In the genomic region with DNA sequence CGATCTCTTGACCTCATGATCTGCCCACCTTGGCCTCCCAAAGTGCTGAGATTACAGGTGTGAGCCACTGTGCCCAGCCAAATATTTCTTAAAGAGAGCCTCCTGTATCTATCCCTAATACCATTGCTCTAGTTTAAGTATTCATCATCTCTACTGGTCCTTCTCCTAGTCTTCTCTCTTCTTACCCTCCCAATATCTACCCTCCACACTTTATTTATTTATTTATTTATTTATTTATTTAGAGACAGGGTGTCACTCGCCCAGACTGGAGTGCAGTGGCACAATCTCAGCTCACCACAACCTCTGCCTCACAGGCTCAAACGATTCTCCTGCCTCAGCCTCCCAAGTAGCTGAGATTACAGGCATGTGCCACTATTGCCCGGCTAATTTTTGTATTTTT, we compare ENCODE assay signal across 1 cellular context.
TF ChIP-seq lines count a peak whose summit lies in the region.
"Not testable (repeated sequence)": the region's sequence is repeated elsewhere in the genome, so short reads cannot be mapped to it uniquely, and the experiment has no call there.

No MANE protein-coding gene starts in this region.

- CTCF ChIA-PET in HEK293 (lab: Yijun Ruan, JAX) = not testable (repeated sequence)

- not testable (repeated sequence) for H3K4me3 ChIP-seq in HEK293 (ENCODE audit: low read depth, low read length)

- H3K36me3 ChIP-seq in HEK293 (ENCODE audit: control insufficient read depth in 2 of 2, insufficient read depth in 1 of 2, low read length in 2 of 2) = not testable (repeated sequence)

- POLR2A ChIA-PET in HEK293 (lab: Yijun Ruan, JAX) = interaction anchor here (2.0 kb wide), 1 partner anchor 8 kb away, joined by 5 read pairs; the partner anchor contains the start of gene HNRNPH3

- not testable (repeated sequence) for H3K4me1 ChIP-seq in HEK293 (ENCODE audit: control insufficient read depth, insufficient read depth, low read length)

- H3K27ac ChIP-seq in HEK293 (ENCODE audit: extremely low read depth, low read depth, low read length) = not testable (repeated sequence)

- not testable (repeated sequence) for H3K9me3 ChIP-seq in HEK293 (ENCODE audit: control insufficient read depth, insufficient read depth, low read depth, low read length)

- not testable (repeated sequence) for TF ChIP-seq CTCF in HEK293 (tag by site-specific recombination; IDR thresholded peaks at IDR 0.05)

TF ChIP-seq in HEK293, 187 proteins besides CTCF, POLR2A, EP300 and RAD21 (continues in another document):
- TF ChIP-seq ZBTB21 (tag by site-specific recombination; IDR thresholded peaks at IDR 0.05) (0 out of 2 replicates have a peak, but pooled peaks have one; percentile 42), ZNF404 (tag by site-specific recombination; IDR thresholded peaks at IDR 0.05) (0 out of 2 replicates have a peak, but pooled peaks have one; percentile 60), ZNF654 (tag by site-specific recombination; IDR thresholded peaks at IDR 0.05; ENCODE audit: low read depth) (peak; percentile 36), ZNF664 (tag by site-specific recombination; IDR thresholded peaks at IDR 0.05) (0 out of 2 replicates have a peak, but pooled peaks have one; percentile 56), ZNF266 (tag by site-specific recombination; IDR thresholded peaks at IDR 0.05; ENCODE audit: low read depth) (peak; percentile 60; the same call in 1 of the 2 replicates), ZXDB (tag by site-specific recombination; IDR thresholded peaks at IDR 0.05) (peak; percentile 24; the same call in 1 of the 2 replicates), ZBTB8A (tag by site-specific recombination; IDR thresholded peaks at IDR 0.05) (0 out of 2 replicates have a peak, but pooled peaks have one; percentile 40), ZNF791 (tag by site-specific recombination; IDR thresholded peaks at IDR 0.05) (0 out of 2 replicates have a peak, but pooled peaks have one; percentile 37), ZNF560 (tag by site-specific recombination; IDR thresholded peaks at IDR 0.05; ENCODE audit: borderline replicate concordance) (0 out of 2 replicates have a peak, but pooled peaks have one; percentile 26), ZNF394 (tag by site-specific recombination; IDR thresholded peaks at IDR 0.05; ENCODE audit: borderline replicate concordance) (peak; percentile 81), ZNF433 (tag by site-specific recombination; IDR thresholded peaks at IDR 0.05; ENCODE audit: low read depth) (peak; percentile 66; the same call in 1 of the 2 replicates), ZNF426 (tag by site-specific recombination; IDR thresholded peaks at IDR 0.05) (peak; percentile 59), ZNF140 (tag by site-specific recombination; IDR thresholded peaks at IDR 0.05) (peak; percentile 67)
- TF ChIP-seq, protein P1, sequence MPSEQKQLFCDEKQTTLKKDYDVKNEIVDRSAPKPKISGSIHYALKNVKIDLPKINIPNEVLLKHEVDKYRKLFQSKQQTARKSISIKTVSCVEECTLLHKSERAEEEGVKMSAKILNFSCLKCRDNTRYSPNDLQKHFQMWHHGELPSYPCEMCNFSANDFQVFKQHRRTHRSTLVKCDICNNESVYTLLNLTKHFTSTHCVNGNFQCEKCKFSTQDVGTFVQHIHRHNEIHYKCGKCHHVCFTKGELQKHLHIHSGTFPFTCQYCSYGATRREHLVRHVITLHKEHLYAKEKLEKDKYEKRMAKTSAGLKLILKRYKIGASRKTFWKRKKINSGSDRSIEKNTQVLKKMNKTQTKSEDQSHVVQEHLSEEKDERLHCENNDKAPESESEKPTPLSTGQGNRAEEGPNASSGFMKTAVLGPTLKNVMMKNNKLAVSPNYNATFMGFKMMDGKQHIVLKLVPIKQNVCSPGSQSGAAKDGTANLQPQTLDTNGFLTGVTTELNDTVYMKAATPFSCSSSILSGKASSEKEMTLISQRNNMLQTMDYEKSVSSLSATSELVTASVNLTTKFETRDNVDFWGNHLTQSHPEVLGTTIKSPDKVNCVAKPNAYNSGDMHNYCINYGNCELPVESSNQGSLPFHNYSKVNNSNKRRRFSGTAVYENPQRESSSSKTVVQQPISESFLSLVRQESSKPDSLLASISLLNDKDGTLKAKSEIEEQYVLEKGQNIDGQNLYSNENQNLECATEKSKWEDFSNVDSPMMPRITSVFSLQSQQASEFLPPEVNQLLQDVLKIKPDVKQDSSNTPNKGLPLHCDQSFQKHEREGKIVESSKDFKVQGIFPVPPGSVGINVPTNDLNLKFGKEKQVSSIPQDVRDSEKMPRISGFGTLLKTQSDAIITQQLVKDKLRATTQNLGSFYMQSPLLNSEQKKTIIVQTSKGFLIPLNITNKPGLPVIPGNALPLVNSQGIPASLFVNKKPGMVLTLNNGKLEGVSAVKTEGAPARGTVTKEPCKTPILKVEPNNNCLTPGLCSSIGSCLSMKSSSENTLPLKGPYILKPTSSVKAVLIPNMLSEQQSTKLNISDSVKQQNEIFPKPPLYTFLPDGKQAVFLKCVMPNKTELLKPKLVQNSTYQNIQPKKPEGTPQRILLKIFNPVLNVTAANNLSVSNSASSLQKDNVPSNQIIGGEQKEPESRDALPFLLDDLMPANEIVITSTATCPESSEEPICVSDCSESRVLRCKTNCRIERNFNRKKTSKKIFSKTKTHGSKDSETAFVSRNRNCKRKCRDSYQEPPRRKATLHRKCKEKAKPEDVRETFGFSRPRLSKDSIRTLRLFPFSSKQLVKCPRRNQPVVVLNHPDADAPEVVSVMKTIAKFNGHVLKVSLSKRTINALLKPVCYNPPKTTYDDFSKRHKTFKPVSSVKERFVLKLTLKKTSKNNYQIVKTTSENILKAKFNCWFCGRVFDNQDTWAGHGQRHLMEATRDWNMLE (tag by site-specific recombination; conservative IDR thresholded peaks at IDR 0.05; ENCODE audit: low read depth) = peak; percentile 83
- TF ChIP-seq, protein P2, sequence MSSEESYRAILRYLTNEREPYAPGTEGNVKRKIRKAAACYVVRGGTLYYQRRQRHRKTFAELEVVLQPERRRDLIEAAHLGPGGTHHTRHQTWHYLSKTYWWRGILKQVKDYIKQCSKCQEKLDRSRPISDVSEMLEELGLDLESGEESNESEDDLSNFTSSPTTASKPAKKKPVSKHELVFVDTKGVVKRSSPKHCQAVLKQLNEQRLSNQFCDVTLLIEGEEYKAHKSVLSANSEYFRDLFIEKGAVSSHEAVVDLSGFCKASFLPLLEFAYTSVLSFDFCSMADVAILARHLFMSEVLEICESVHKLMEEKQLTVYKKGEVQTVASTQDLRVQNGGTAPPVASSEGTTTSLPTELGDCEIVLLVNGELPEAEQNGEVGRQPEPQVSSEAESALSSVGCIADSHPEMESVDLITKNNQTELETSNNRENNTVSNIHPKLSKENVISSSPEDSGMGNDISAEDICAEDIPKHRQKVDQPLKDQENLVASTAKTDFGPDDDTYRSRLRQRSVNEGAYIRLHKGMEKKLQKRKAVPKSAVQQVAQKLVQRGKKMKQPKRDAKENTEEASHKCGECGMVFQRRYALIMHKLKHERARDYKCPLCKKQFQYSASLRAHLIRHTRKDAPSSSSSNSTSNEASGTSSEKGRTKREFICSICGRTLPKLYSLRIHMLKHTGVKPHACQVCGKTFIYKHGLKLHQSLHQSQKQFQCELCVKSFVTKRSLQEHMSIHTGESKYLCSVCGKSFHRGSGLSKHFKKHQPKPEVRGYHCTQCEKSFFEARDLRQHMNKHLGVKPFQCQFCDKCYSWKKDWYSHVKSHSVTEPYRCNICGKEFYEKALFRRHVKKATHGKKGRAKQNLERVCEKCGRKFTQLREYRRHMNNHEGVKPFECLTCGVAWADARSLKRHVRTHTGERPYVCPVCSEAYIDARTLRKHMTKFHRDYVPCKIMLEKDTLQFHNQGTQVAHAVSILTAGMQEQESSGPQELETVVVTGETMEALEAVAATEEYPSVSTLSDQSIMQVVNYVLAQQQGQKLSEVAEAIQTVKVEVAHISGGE (tag by site-specific recombination; conservative IDR thresholded peaks at IDR 0.05; ENCODE audit: low read depth) = peak; percentile 63
- TF ChIP-seq, protein P3, sequence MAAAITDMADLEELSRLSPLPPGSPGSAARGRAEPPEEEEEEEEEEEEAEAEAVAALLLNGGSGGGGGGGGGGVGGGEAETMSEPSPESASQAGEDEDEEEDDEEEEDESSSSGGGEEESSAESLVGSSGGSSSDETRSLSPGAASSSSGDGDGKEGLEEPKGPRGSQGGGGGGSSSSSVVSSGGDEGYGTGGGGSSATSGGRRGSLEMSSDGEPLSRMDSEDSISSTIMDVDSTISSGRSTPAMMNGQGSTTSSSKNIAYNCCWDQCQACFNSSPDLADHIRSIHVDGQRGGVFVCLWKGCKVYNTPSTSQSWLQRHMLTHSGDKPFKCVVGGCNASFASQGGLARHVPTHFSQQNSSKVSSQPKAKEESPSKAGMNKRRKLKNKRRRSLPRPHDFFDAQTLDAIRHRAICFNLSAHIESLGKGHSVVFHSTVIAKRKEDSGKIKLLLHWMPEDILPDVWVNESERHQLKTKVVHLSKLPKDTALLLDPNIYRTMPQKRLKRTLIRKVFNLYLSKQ (tag by site-specific recombination; IDR thresholded peaks at IDR 0.05; ENCODE audit: borderline replicate concordance) = peak; percentile 59; the same call in 1 of the 2 replicates
